In the genomic region with DNA sequence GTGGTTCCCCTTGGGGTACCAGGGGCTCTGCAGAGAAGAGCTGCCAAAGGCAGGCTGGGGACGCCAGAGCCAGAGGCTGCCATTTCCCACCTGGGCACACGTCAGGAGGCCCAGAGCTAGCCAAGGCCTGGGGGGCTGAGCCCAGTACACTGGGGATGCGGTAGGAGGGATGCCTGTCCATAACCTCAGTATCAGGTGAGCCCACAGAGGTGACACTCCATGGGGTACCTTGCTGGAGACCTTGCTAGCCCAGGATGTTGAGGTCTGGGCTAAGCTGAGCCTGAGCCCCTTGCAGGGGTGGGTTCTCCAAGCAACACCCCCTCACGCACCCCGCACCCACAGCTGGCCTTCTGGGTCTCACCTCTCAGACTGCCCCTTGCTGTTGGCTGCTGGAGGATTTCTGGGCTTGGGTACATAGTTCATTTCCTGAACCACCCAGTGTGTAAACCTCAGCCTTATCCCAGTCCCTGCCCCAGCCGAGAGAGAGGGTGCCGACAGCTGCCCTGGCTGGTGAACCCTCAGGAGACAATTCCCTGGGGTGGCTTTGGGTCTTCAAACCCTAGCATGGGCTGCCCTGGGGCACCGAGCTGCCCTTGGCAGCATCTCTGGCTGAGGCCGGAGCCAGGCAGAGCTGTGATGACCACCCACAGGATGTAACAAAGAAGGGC, we compare ENCODE assay signal across 1 cellular context.
A peak's percentile ranks its signal among the peaks of the same experiment; 100 is the strongest.
TF ChIP-seq lines count a peak whose summit lies in the region.

No MANE protein-coding gene starts in this region.

TF ChIP-seq in HepG2, 621 proteins besides CTCF, POLR2A, EP300 and RAD21 (continued from another document and continues in another):
- TF ChIP-seq, protein P1, sequence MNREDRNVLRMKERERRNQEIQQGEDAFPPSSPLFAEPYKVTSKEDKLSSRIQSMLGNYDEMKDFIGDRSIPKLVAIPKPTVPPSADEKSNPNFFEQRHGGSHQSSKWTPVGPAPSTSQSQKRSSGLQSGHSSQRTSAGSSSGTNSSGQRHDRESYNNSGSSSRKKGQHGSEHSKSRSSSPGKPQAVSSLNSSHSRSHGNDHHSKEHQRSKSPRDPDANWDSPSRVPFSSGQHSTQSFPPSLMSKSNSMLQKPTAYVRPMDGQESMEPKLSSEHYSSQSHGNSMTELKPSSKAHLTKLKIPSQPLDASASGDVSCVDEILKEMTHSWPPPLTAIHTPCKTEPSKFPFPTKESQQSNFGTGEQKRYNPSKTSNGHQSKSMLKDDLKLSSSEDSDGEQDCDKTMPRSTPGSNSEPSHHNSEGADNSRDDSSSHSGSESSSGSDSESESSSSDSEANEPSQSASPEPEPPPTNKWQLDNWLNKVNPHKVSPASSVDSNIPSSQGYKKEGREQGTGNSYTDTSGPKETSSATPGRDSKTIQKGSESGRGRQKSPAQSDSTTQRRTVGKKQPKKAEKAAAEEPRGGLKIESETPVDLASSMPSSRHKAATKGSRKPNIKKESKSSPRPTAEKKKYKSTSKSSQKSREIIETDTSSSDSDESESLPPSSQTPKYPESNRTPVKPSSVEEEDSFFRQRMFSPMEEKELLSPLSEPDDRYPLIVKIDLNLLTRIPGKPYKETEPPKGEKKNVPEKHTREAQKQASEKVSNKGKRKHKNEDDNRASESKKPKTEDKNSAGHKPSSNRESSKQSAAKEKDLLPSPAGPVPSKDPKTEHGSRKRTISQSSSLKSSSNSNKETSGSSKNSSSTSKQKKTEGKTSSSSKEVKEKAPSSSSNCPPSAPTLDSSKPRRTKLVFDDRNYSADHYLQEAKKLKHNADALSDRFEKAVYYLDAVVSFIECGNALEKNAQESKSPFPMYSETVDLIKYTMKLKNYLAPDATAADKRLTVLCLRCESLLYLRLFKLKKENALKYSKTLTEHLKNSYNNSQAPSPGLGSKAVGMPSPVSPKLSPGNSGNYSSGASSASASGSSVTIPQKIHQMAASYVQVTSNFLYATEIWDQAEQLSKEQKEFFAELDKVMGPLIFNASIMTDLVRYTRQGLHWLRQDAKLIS (CRISPR knock-in tag; IDR thresholded peaks at IDR 0.05): no peak
- TF ChIP-seq ZBTB21 (CRISPR knock-in tag; IDR thresholded peaks at IDR 0.05) (no peak), STAT5B (CRISPR knock-in tag; IDR thresholded peaks at IDR 0.05) (no peak), MIXL1 (CRISPR knock-in tag; IDR thresholded peaks at IDR 0.05) (no peak), TEAD3 (CRISPR knock-in tag; optimal IDR thresholded peaks at IDR 0.05; ENCODE audit: borderline replicate concordance) (no peak), HDAC6 (IDR thresholded peaks at IDR 0.05; ENCODE audit: low read depth, low read length) (no peak), KDM4B (CRISPR knock-in tag; IDR thresholded peaks at IDR 0.05) (no peak), ERF (CRISPR knock-in tag; IDR thresholded peaks at IDR 0.05) (0 out of 2 replicates have a peak, but pooled peaks have one; percentile 39), HDAC2 (CRISPR knock-in tag; IDR thresholded peaks at IDR 0.05) (peak; percentile 67; the same call in 1 of the 2 replicates), ZNF547 (CRISPR knock-in tag; IDR thresholded peaks at IDR 0.05) (no peak), MBNL3 (CRISPR knock-in tag; conservative IDR thresholded peaks at IDR 0.05) (no peak), ARNT (IDR thresholded peaks at IDR 0.05) (no peak), ZFP1 (CRISPR knock-in tag; IDR thresholded peaks at IDR 0.05) (0 out of 2 replicates have a peak, but pooled peaks have one; percentile 24), PRMT3 (CRISPR knock-in tag; IDR thresholded peaks at IDR 0.05; ENCODE audit: borderline replicate concordance, low read depth) (no peak), SKI (IDR thresholded peaks at IDR 0.05; ENCODE audit: partially characterized antibody) (no peak), KAT8 (CRISPR knock-in tag; IDR thresholded peaks at IDR 0.05) (peak; percentile 47; the same call in 1 of the 2 replicates), MED8 (CRISPR knock-in tag; IDR thresholded peaks at IDR 0.05; ENCODE audit: insufficient replicate concordance) (no peak), ZC3H4 (CRISPR knock-in tag; IDR thresholded peaks at IDR 0.05; ENCODE audit: borderline replicate concordance) (no peak), TAF15 (IDR thresholded peaks at IDR 0.05; ENCODE audit: low read depth, low read length, poor library complexity, severe bottlenecking) (no peak), MYC (CRISPR knock-in tag; IDR thresholded peaks at IDR 0.05; ENCODE audit: borderline replicate concordance) (no peak), ZNF569 (CRISPR knock-in tag; IDR thresholded peaks at IDR 0.05; ENCODE audit: borderline replicate concordance) (no peak), TBL1XR1 (IDR thresholded peaks at IDR 0.05; ENCODE audit: borderline replicate concordance, low read length, partially characterized antibody) (no peak), U2AF1 (optimal IDR thresholded peaks at IDR 0.05; ENCODE audit: low read depth, low read length) (no peak), ADNP (CRISPR knock-in tag; IDR thresholded peaks at IDR 0.05) (no peak), SSRP1 (CRISPR knock-in tag; IDR thresholded peaks at IDR 0.05) (no peak), ZNF329 (CRISPR knock-in tag; IDR thresholded peaks at IDR 0.05; ENCODE audit: low read depth) (no peak; the same call in 1 of the 2 replicates), SNRNP70 (IDR thresholded peaks at IDR 0.05; ENCODE audit: low read depth, low read length) (no peak), ZNF749 (CRISPR knock-in tag; IDR thresholded peaks at IDR 0.05; ENCODE audit: borderline replicate concordance) (no peak)
- TF ChIP-seq, protein P2, sequence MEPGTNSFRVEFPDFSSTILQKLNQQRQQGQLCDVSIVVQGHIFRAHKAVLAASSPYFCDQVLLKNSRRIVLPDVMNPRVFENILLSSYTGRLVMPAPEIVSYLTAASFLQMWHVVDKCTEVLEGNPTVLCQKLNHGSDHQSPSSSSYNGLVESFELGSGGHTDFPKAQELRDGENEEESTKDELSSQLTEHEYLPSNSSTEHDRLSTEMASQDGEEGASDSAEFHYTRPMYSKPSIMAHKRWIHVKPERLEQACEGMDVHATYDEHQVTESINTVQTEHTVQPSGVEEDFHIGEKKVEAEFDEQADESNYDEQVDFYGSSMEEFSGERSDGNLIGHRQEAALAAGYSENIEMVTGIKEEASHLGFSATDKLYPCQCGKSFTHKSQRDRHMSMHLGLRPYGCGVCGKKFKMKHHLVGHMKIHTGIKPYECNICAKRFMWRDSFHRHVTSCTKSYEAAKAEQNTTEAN (CRISPR knock-in tag; conservative IDR thresholded peaks at IDR 0.05): no peak
- TF ChIP-seq, protein P3, sequence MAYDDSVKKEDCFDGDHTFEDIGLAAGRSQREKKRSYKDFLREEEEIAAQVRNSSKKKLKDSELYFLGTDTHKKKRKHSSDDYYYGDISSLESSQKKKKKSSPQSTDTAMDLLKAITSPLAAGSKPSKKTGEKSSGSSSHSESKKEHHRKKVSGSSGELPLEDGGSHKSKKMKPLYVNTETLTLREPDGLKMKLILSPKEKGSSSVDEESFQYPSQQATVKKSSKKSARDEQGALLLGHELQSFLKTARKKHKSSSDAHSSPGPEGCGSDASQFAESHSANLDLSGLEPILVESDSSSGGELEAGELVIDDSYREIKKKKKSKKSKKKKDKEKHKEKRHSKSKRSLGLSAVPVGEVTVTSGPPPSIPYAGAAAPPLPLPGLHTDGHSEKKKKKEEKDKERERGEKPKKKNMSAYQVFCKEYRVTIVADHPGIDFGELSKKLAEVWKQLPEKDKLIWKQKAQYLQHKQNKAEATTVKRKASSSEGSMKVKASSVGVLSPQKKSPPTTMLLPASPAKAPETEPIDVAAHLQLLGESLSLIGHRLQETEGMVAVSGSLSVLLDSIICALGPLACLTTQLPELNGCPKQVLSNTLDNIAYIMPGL (CRISPR knock-in tag; IDR thresholded peaks at IDR 0.05; ENCODE audit: borderline replicate concordance in 1 of 2, low read depth in 1 of 2): peak in 1 of 2 experiments; percentile 55; a peak in 1 of 4 replicates
- TF ChIP-seq, protein P4, sequence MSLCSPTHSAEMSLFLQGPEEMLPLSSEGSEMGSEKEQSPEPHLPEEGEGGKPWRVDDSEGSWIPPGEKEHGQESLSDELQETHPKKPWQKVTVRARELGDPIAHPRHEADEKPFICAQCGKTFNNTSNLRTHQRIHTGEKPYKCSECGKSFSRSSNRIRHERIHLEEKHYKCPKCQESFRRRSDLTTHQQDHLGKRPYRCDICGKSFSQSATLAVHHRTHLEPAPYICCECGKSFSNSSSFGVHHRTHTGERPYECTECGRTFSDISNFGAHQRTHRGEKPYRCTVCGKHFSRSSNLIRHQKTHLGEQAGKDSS (CRISPR knock-in tag; IDR thresholded peaks at IDR 0.05; ENCODE audit: borderline replicate concordance, low read depth): no peak
- TF ChIP-seq, protein P5, sequence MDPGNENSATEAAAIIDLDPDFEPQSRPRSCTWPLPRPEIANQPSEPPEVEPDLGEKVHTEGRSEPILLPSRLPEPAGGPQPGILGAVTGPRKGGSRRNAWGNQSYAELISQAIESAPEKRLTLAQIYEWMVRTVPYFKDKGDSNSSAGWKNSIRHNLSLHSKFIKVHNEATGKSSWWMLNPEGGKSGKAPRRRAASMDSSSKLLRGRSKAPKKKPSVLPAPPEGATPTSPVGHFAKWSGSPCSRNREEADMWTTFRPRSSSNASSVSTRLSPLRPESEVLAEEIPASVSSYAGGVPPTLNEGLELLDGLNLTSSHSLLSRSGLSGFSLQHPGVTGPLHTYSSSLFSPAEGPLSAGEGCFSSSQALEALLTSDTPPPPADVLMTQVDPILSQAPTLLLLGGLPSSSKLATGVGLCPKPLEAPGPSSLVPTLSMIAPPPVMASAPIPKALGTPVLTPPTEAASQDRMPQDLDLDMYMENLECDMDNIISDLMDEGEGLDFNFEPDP (CRISPR knock-in tag; conservative IDR thresholded peaks at IDR 0.05): 0 out of 2 replicates have a peak, but pooled peaks have one; percentile 30
- TF ChIP-seq, protein P6, sequence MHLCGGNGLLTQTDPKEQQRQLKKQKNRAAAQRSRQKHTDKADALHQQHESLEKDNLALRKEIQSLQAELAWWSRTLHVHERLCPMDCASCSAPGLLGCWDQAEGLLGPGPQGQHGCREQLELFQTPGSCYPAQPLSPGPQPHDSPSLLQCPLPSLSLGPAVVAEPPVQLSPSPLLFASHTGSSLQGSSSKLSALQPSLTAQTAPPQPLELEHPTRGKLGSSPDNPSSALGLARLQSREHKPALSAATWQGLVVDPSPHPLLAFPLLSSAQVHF (CRISPR knock-in tag; IDR thresholded peaks at IDR 0.05): no peak
- TF ChIP-seq, protein P7, sequence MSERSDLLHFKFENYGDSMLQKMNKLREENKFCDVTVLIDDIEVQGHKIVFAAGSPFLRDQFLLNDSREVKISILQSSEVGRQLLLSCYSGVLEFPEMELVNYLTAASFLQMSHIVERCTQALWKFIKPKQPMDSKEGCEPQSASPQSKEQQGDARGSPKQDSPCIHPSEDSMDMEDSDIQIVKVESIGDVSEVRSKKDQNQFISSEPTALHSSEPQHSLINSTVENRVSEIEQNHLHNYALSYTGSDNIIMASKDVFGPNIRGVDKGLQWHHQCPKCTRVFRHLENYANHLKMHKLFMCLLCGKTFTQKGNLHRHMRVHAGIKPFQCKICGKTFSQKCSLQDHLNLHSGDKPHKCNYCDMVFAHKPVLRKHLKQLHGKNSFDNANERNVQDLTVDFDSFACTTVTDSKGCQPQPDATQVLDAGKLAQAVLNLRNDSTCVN (CRISPR knock-in tag; IDR thresholded peaks at IDR 0.05; ENCODE audit: borderline replicate concordance): no peak
- TF ChIP-seq, protein P8, sequence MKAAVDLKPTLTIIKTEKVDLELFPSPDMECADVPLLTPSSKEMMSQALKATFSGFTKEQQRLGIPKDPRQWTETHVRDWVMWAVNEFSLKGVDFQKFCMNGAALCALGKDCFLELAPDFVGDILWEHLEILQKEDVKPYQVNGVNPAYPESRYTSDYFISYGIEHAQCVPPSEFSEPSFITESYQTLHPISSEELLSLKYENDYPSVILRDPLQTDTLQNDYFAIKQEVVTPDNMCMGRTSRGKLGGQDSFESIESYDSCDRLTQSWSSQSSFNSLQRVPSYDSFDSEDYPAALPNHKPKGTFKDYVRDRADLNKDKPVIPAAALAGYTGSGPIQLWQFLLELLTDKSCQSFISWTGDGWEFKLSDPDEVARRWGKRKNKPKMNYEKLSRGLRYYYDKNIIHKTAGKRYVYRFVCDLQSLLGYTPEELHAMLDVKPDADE (CRISPR knock-in tag; IDR thresholded peaks at IDR 0.05): no peak
- TF ChIP-seq, protein P9, sequence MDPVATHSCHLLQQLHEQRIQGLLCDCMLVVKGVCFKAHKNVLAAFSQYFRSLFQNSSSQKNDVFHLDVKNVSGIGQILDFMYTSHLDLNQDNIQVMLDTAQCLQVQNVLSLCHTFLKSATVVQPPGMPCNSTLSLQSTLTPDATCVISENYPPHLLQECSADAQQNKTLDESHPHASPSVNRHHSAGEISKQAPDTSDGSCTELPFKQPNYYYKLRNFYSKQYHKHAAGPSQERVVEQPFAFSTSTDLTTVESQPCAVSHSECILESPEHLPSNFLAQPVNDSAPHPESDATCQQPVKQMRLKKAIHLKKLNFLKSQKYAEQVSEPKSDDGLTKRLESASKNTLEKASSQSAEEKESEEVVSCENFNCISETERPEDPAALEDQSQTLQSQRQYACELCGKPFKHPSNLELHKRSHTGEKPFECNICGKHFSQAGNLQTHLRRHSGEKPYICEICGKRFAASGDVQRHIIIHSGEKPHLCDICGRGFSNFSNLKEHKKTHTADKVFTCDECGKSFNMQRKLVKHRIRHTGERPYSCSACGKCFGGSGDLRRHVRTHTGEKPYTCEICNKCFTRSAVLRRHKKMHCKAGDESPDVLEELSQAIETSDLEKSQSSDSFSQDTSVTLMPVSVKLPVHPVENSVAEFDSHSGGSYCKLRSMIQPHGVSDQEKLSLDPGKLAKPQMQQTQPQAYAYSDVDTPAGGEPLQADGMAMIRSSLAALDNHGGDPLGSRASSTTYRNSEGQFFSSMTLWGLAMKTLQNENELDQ (CRISPR knock-in tag; IDR thresholded peaks at IDR 0.05; ENCODE audit: borderline replicate concordance): no peak
- TF ChIP-seq, protein P10, sequence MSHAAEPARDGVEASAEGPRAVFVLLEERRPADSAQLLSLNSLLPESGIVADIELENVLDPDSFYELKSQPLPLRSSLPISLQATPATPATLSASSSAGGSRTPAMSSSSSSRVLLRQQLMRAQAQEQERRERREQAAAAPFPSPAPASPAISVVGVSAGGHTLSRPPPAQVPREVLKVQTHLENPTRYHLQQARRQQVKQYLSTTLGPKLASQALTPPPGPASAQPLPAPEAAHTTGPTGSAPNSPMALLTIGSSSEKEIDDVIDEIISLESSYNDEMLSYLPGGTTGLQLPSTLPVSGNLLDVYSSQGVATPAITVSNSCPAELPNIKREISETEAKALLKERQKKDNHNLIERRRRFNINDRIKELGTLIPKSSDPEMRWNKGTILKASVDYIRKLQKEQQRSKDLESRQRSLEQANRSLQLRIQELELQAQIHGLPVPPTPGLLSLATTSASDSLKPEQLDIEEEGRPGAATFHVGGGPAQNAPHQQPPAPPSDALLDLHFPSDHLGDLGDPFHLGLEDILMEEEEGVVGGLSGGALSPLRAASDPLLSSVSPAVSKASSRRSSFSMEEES (CRISPR knock-in tag; IDR thresholded peaks at IDR 0.05): no peak
- TF ChIP-seq, protein P11, sequence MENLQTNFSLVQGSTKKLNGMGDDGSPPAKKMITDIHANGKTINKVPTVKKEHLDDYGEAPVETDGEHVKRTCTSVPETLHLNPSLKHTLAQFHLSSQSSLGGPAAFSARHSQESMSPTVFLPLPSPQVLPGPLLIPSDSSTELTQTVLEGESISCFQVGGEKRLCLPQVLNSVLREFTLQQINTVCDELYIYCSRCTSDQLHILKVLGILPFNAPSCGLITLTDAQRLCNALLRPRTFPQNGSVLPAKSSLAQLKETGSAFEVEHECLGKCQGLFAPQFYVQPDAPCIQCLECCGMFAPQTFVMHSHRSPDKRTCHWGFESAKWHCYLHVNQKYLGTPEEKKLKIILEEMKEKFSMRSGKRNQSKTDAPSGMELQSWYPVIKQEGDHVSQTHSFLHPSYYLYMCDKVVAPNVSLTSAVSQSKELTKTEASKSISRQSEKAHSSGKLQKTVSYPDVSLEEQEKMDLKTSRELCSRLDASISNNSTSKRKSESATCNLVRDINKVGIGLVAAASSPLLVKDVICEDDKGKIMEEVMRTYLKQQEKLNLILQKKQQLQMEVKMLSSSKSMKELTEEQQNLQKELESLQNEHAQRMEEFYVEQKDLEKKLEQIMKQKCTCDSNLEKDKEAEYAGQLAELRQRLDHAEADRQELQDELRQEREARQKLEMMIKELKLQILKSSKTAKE (CRISPR knock-in tag; IDR thresholded peaks at IDR 0.05; ENCODE audit: borderline replicate concordance): no peak
